ENCODE assay signal across 1 cellular context in the genomic region with DNA sequence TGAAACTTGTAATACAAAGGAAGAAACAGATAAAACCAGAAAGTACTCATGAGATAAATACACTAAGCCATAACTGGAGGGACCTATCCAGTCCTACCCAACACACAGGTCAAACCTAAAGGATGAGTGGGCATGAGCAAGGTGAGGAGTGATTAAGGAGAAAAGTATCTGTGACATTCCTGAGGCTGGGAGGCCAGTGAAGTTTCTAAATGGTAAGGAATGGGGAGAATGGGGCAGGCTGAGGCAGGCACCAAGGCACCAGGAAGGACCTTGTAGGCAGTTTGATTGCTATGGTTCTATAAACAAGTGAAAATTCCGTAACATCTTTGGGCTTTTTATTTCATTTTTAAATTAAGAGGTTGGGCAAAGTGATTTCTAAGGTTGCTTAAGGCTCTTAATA.
TF ChIP-seq lines count a peak whose summit lies in the region.

No MANE protein-coding gene starts in this region.

TF ChIP-seq in H1, 55 proteins besides CTCF, POLR2A, EP300 and RAD21 (continued from another document):
- TF ChIP-seq NRF1 (IDR thresholded peaks at IDR 0.05; ENCODE audit: low read depth, low read length) (no peak), ASH2L (IDR thresholded peaks at IDR 0.05; ENCODE audit: low read length) (no peak), BRCA1 (IDR thresholded peaks at IDR 0.05; ENCODE audit: low read depth, low read length) (no peak), YY1 (IDR thresholded peaks at IDR 0.05; ENCODE audit: low read depth, low read length) (no peak), FOSL1 (IDR thresholded peaks at IDR 0.05; ENCODE audit: insufficient read depth, low read depth, low read length) (no peak), TBP (IDR thresholded peaks at IDR 0.05; ENCODE audit: low read depth, low read length) (no peak)
